In the genomic region with DNA sequence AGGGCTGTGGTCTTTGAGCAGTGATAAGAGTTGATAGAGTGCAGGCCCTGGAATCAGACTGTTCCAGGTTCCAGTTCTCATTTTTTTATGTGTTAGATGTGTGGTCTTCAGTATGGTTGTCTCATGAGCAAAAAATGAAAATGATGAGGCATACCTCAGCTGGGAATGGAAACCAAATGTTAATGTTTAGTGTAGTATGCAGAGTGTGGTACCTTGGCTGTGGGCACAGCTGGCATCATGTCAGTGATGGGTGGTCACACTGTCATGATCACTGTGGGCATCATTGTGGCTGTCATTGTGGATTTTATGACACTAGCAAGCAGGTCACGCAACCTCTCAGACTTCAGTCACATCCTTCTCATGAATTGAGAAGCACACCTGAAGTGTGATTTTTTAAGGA, we compare ENCODE assay signal across 17 cellular contexts. TPM values are rescaled to one million over a fixed set of nuclear protein-coding genes. Genes with fewer than 3 reads are reported as not detected.
"Had no signal": no experiment of that assay in that cellular context is flagged by ENCODE, and none has a peak within 500 bp of the region (broad histone marks: within the 10 kb centered on the region; RNA-seq: fewer than 3 reads in every experiment).

No MANE protein-coding gene starts in this region.

- H3K36me3 ChIP-seq: esophagus squamous epithelium, upper lobe of right lung had no signal

- H3K4me3 ChIP-seq: esophagus squamous epithelium, testis, upper lobe of right lung had no signal

- H3K4me1 ChIP-seq: testis had no signal

- H3K27ac Mint-ChIP-seq: activated CD4-positive, alpha-beta T cell treated with anti-CD3 and anti-CD28 coated beads, Interleukin-2, amount 10 ng/mL, durations not matched to agents 7 days and 5 days; activated T-helper 17 cell treated with anti-CD3 and anti-CD28 coated beads, Interleukin-2, amount 50 U/mL, for 72 hours; natural killer cell treated with Interleukin-12 subunit alpha and Interleukin-12 subunit beta and Interleukin-15 and Interleukin-18, amount 100 ng/mL, for 72 hours; stimulated activated naive CD8-positive, alpha-beta T cell treated with anti-CD3 and anti-CD28 coated beads, Interleukin-15, amount 100 ng/mL, for 72 hours had no signal

- H3K4me1 Mint-ChIP-seq: activated CD4-positive, alpha-beta T cell treated with anti-CD3 and anti-CD28 coated beads, Interleukin-2, amount 10 ng/mL, durations not matched to agents 7 days and 5 days; activated T-helper 17 cell treated with anti-CD3 and anti-CD28 coated beads, Interleukin-2, amount 50 U/mL, for 72 hours; stimulated activated naive CD8-positive, alpha-beta T cell treated with anti-CD3 and anti-CD28 coated beads, Interleukin-15, amount 100 ng/mL, for 72 hours had no signal

- H3K9me3 ChIP-seq: esophagus squamous epithelium, testis, upper lobe of right lung had no signal

- ATAC-seq: activated T-helper 17 cell treated with anti-CD3 and anti-CD28 coated beads, Interleukin-2, amount 50 U/mL, for 72 hours; left colon; natural killer cell treated with Interleukin-12 subunit alpha and Interleukin-12 subunit beta and Interleukin-15 and Interleukin-18, amount 100 ng/mL, for 72 hours; stimulated activated naive CD8-positive, alpha-beta T cell treated with anti-CD3 and anti-CD28 coated beads, Interleukin-15, amount 100 ng/mL, for 72 hours; upper lobe of right lung had no signal

- H3K9me3 Mint-ChIP-seq: activated CD4-positive, alpha-beta T cell treated with anti-CD3 and anti-CD28 coated beads, Interleukin-2, amount 10 ng/mL, durations not matched to agents 7 days and 5 days; activated T-helper 17 cell treated with anti-CD3 and anti-CD28 coated beads, Interleukin-2, amount 50 U/mL, for 72 hours; natural killer cell treated with Interleukin-12 subunit alpha and Interleukin-12 subunit beta and Interleukin-15 and Interleukin-18, amount 100 ng/mL, for 72 hours; stimulated activated naive CD8-positive, alpha-beta T cell treated with anti-CD3 and anti-CD28 coated beads, Interleukin-15, amount 100 ng/mL, for 72 hours had no signal

- H3K36me3 Mint-ChIP-seq: natural killer cell treated with Interleukin-12 subunit alpha and Interleukin-12 subunit beta and Interleukin-15 and Interleukin-18, amount 100 ng/mL, for 72 hours had no signal

- H3K27ac ChIP-seq: esophagus squamous epithelium, testis, upper lobe of right lung had no signal

- DNase-seq: activated CD4-positive, alpha-beta T cell treated with anti-CD3 and anti-CD28 coated beads, Interleukin-2, amount 10 ng/mL, durations not matched to agents 7 days and 5 days; activated CD8-positive, alpha-beta memory T cell treated with anti-CD3 and anti-CD28 coated beads for 24 hours; activated naive CD4-positive, alpha-beta T cell treated with Interleukin-2 at 50 U/mL for 16 hours; aorta; cerebellar nuclear complex; effector CD8-positive, alpha-beta T cell; esophagus squamous epithelium; foreskin fibroblast; head of caudate nucleus; left colon; mammary epithelial cell; small intestine; stimulated activated naive CD8-positive, alpha-beta T cell treated with anti-CD3 and anti-CD28 coated beads, Interleukin-15, amount 100 ng/mL, for 72 hours; testis; upper lobe of right lung had no signal

- H3K27me3 ChIP-seq: esophagus squamous epithelium, testis, upper lobe of right lung had no signal

- H3K4me3 Mint-ChIP-seq: activated CD4-positive, alpha-beta T cell treated with anti-CD3 and anti-CD28 coated beads, Interleukin-2, amount 10 ng/mL, durations not matched to agents 7 days and 5 days; activated T-helper 17 cell treated with anti-CD3 and anti-CD28 coated beads, Interleukin-2, amount 50 U/mL, for 72 hours; natural killer cell treated with Interleukin-12 subunit alpha and Interleukin-12 subunit beta and Interleukin-15 and Interleukin-18, amount 100 ng/mL, for 72 hours; stimulated activated naive CD8-positive, alpha-beta T cell treated with anti-CD3 and anti-CD28 coated beads, Interleukin-15, amount 100 ng/mL, for 72 hours had no signal

RNA-seq across cellular contexts. Expression of gene ABLIM3, which starts 6.4 kb away (rescaled TPM):
- total RNA-seq: activated CD4-positive, alpha-beta T cell treated with anti-CD3 and anti-CD28 coated beads, Interleukin-2, amount 10 ng/mL, durations not matched to agents 7 days and 5 days; natural killer cell treated with Interleukin-12 subunit alpha and Interleukin-12 subunit beta and Interleukin-15 and Interleukin-18, amount 100 ng/mL, for 72 hours had no signal
